In the genomic region with DNA sequence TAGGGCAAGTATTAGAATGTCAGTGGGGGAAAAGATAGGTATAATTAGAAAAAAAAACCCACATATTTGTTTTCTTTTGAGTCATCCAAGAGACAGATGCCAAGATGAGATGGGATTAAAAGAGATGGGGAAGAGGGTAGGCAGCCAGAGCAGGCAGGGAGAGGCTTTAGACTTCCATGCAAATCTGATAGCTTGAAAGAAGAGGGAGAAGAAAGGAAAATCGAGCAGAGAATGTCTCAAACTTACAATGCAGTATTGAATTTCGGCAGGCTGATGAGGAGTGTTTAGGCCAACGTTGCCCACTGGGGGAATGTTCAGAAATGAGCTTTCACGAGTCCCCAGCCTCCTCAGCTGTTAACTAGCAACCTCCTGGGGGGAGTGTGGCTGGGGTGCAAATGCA, we compare ENCODE assay signal across 16 cellular contexts.
A peak's percentile ranks its signal among the peaks of the same experiment; 100 is the strongest.
DNase-seq lines count a peak whose midpoint lies in the region; FAIRE-seq and TF ChIP-seq lines count a peak whose summit lies in the region.
"Had no signal": no experiment of that assay in that cellular context is flagged by ENCODE, and none has a peak within 500 bp of the region (broad histone marks: within the 10 kb centered on the region; RNA-seq: fewer than 3 reads in every experiment).

No MANE protein-coding gene starts in this region.

- H3K36me3 ChIP-seq in keratinocyte (ENCODE audit: control insufficient read depth in 2 of 2, extremely low read depth in 1 of 2, insufficient read depth in 2 of 2, low read length in 2 of 2) (peaks cover under 1 to 10% of the 10 kb centered on the region in 2 experiments), right atrium auricular region (no peaks in the 10 kb centered on the region)
- H3K36me3 ChIP-seq: upper lobe of right lung had no signal

- H2AFZ ChIP-seq in keratinocyte (ENCODE audit: control insufficient read depth, low read length), result no peak overlapping the region

- no peaks in the 10 kb centered on the region for H3K9me3 ChIP-seq in AG04450 (ENCODE audit: control insufficient read depth, insufficient read depth, low read length)
- H3K9me3 ChIP-seq in keratinocyte (ENCODE audit: control insufficient read depth, low read depth, low read length), result no peaks in the 10 kb centered on the region
- no peaks in the 10 kb centered on the region for H3K9me3 ChIP-seq in right atrium auricular region
- H3K9me3 ChIP-seq: upper lobe of right lung had no signal

- H3K4me2 ChIP-seq in keratinocyte (ENCODE audit: control insufficient read depth, extremely low read depth, insufficient read depth, low read depth, low read length), result peak overlapping the region; percentile 31

- POLR2A ChIA-PET in AG04450 (lab: Yijun Ruan, JAX), result interaction anchor here (1.2 to 1.3 kb wide), 2 partner anchors 9 to 10 kb away, joined by 3 read pairs; no protein-coding TSS in a partner anchor

- no peak overlapping the region for H3K4me3 ChIP-seq in AG04450 (ENCODE audit: low read depth, low read length)
- H3K4me3 ChIP-seq in keratinocyte (ENCODE audit: control insufficient read depth in 2 of 3, extremely low read depth in 1 of 3, insufficient read depth in 2 of 3, low read depth in 1 of 3, low read length in 3 of 3), result no peak overlapping the region
- H3K4me3 ChIP-seq in right atrium auricular region, result no peak overlapping the region
- H3K4me3 ChIP-seq: upper lobe of right lung had no signal

- dilution Hi-C loops in keratinocyte (cut with MboI; ENCODE audit: extremely low pct_ligation_motif_present, low sequenced_read_pairs), result no loop called here

- H3K4me1 ChIP-seq in keratinocyte (ENCODE audit: control insufficient read depth, extremely low read depth, insufficient read depth, low read length) (peaks cover 24% of the 10 kb centered on the region), right atrium auricular region (peaks cover 0 to 9% of the 10 kb centered on the region in 2 donors)
- H3K4me1 ChIP-seq: upper lobe of right lung had no signal

- no peak overlapping the region for H3K9ac ChIP-seq in keratinocyte (ENCODE audit: control insufficient read depth, extremely low read depth, insufficient read depth, low read length)

- DNase-seq in AG04450 (ENCODE audit: low read depth, low spot score) (no peak), HS-5 (ENCODE audit: low read depth) (peak; percentile 47), amniotic epithelial cell (ENCODE audit: low read depth) (peak; percentile 30), keratinocyte (ENCODE audit: low read depth, low spot score) (no peak), right atrium auricular region (ENCODE audit: low spot score) (no peak), GM20000 (ENCODE audit: low spot score) (no peak)
- DNase-seq in activated CD4-positive, CD25-positive, alpha-beta regulatory T cell (lab: John Stamatoyannopoulos, UW), result no peak
- DNase-seq in stimulated activated CD4-positive, alpha-beta T cell treated with anti-CD3 and anti-CD28 coated beads, Interleukin-2, amount 100 ng/mL, for 48 hours, result no peak
- DNase-seq: activated CD4-positive, alpha-beta memory T cell treated with anti-CD3 and anti-CD28 coated beads for 36 hours; AML-193; erythroblast; MV-4-11; NCI-H446; posterior cingulate gyrus; stimulated activated CD4-positive, alpha-beta T cell treated with anti-CD3 and anti-CD28 coated beads, Interleukin-2, amount 100 ng/mL, for 24 hours; upper lobe of right lung had no signal

- peak; percentile 67 for FAIRE-seq in keratinocyte (lab: Jason Lieb, UNC)

- TF ChIP-seq CTCF in AG04450 (IDR thresholded peaks at IDR 0.05; ENCODE audit: low read depth, low read length) (peak; percentile 16; the same call in 1 of the 2 replicates), keratinocyte (optimal IDR thresholded peaks at IDR 0.05 in 1 of 3, IDR thresholded peaks at IDR 0.05 in 1 of 3, conservative IDR thresholded peaks at IDR 0.05 in 1 of 3; ENCODE audit: extremely low read depth in 1 of 3, insufficient read depth in 2 of 3, low read length in 3 of 3) (no peak), right atrium auricular region (IDR thresholded peaks at IDR 0.05) (no peak), GM20000 (IDR thresholded peaks at IDR 0.05; ENCODE audit: extremely low read depth, missing control alignments) (no peak)

- H3K27ac ChIP-seq in AG04450 (ENCODE audit: low read depth, low read length), result no peak overlapping the region
- no peak overlapping the region for H3K27ac ChIP-seq in keratinocyte (ENCODE audit: control insufficient read depth, insufficient read depth, low read length)
- H3K27ac ChIP-seq in right atrium auricular region, result no peak overlapping the region
- H3K27ac ChIP-seq: upper lobe of right lung had no signal

- H3K79me2 ChIP-seq in keratinocyte (ENCODE audit: control insufficient read depth, insufficient read depth, low read length), result peaks cover 5% of the 10 kb centered on the region

- CTCF ChIA-PET in AG04450 (lab: Charles Lee), result interaction anchor here (0.6 to 1.3 kb wide), 2 partner anchors 11 to 18 kb away, joined by 3 read pairs; no protein-coding TSS in a partner anchor

- no peaks in the 10 kb centered on the region for H3K27me3 ChIP-seq in AG04450 (ENCODE audit: control insufficient read depth, insufficient read depth, low read length)
- no peaks in the 10 kb centered on the region for H3K27me3 ChIP-seq in keratinocyte (ENCODE audit: control insufficient read depth, extremely low read depth, insufficient read depth, low read length)
- H3K27me3 ChIP-seq in right atrium auricular region, result no peaks in the 10 kb centered on the region
- H3K27me3 ChIP-seq: upper lobe of right lung had no signal

- H3K9me1 ChIP-seq in keratinocyte (ENCODE audit: control insufficient read depth, extremely low read depth, insufficient read depth, low read length), result no peaks in the 10 kb centered on the region

- no peaks in the 10 kb centered on the region for H4K20me1 ChIP-seq in keratinocyte (ENCODE audit: control insufficient read depth, extremely low read depth, insufficient read depth, low read length)

Comparison
In these comparisons a context has a peak if more than half of its experiments do, and no peak if none do; other contexts are left out.
1. DNase-seq: peak in HS-5 (single experiment) and amniotic epithelial cell (single experiment); none in AG04450 (single experiment), keratinocyte (single experiment), right atrium auricular region (single experiment), activated CD4-positive, CD25-positive, alpha-beta regulatory T cell (0 of 4), stimulated activated CD4-positive, alpha-beta T cell treated with anti-CD3 and anti-CD28 coated beads, Interleukin-2, amount 100 ng/mL, for 48 hours (0 of 2) and GM20000 (single experiment).